Comparison of ENCODE assay signal across 26 cellular contexts in genomic region chr12:109897029-109897428, GRCh38.
"Had no signal": no experiment of that assay in that cellular context is flagged by ENCODE, and none has a peak within 500 bp of the region (broad histone marks: within the 10 kb centered on the region; RNA-seq: fewer than 3 reads in every experiment).

No MANE protein-coding gene starts in this region.

- H3K36me3 Mint-ChIP-seq: immature natural killer cell; mesothelial cell of epicardium; naive B cell; natural killer cell; stimulated activated memory B cell treated with anti-CD40 and anti-IgM and Interleukin-4, amounts not matched to agents 10 μg/mL and 1 μg/mL and 100 μg/mL, for 72 hours had no signal

- H3K36me3 ChIP-seq: left ventricle myocardium inferior, pancreas, prostate gland, sigmoid colon, tibial nerve, upper lobe of left lung, vagina had no signal

- DNase-seq: hypothalamus; immature natural killer cell; left ventricle myocardium inferior; mesendoderm; naive B cell; natural killer cell; nucleus accumbens; pancreas; retina; right cardiac atrium; sigmoid colon; stimulated activated CD4-positive, alpha-beta T cell treated with anti-CD3 and anti-CD28 coated beads, Interleukin-1b, Interleukin-23, amount 100 ng/mL, for 48 hours; stimulated activated CD4-positive, alpha-beta T cell treated with anti-CD3 and anti-CD28 coated beads, Interleukin-2, amount 100 ng/mL, for 48 hours; stimulated activated CD4-positive, alpha-beta T cell treated with anti-CD3 and anti-CD28 coated beads, Interleukin-4, amount 100 ng/mL, for 4 hours; stimulated activated CD8-positive, alpha-beta memory T cell treated with anti-CD3 and anti-CD28 coated beads, Interleukin-4, amount 100 ng/mL, for 48 hours; stimulated activated naive CD4-positive, alpha-beta T cell treated with Interleukin-2 at 50 U/mL for 16 hours; stimulated activated naive CD8-positive, alpha-beta T cell treated with anti-CD3 and anti-CD28 coated beads, Interleukin-15, amount 100 ng/mL, for 72 hours; substantia nigra; upper lobe of left lung had no signal

- ATAC-seq: natural killer cell; pancreas; right cardiac atrium; stimulated activated memory B cell treated with anti-CD40 and anti-IgM and Interleukin-4, amounts not matched to agents 10 μg/mL and 1 μg/mL and 100 μg/mL, for 72 hours; stimulated activated naive CD8-positive, alpha-beta T cell treated with anti-CD3 and anti-CD28 coated beads, Interleukin-15, amount 100 ng/mL, for 72 hours had no signal

- H3K9me3 ChIP-seq: left ventricle myocardium inferior, pancreas, prostate gland, sigmoid colon, tibial nerve, upper lobe of left lung, vagina had no signal

- H3K4me3 ChIP-seq: left ventricle myocardium inferior, lung, pancreas, prostate gland, sigmoid colon, smooth muscle cell, tibial nerve, upper lobe of left lung, vagina had no signal

- H3K27me3 Mint-ChIP-seq: naive B cell; stimulated activated memory B cell treated with anti-CD40 and anti-IgM and Interleukin-4, amounts not matched to agents 10 μg/mL and 1 μg/mL and 100 μg/mL, for 72 hours; stimulated activated naive CD8-positive, alpha-beta T cell treated with anti-CD3 and anti-CD28 coated beads, Interleukin-15, amount 100 ng/mL, for 72 hours had no signal

- H3K4me1 ChIP-seq: prostate gland had no signal

- H3K4me3 Mint-ChIP-seq: mesothelial cell of epicardium; natural killer cell; stimulated activated memory B cell treated with anti-CD40 and anti-IgM and Interleukin-4, amounts not matched to agents 10 μg/mL and 1 μg/mL and 100 μg/mL, for 72 hours; stimulated activated naive CD8-positive, alpha-beta T cell treated with anti-CD3 and anti-CD28 coated beads, Interleukin-15, amount 100 ng/mL, for 72 hours had no signal

- H3K27ac ChIP-seq: left ventricle myocardium inferior, pancreas, prostate gland, sigmoid colon, tibial nerve, upper lobe of left lung, vagina had no signal

- H3K27me3 ChIP-seq: pancreas, sigmoid colon, tibial nerve, upper lobe of left lung, vagina had no signal

- H3K9me3 Mint-ChIP-seq: immature natural killer cell; mesothelial cell of epicardium; naive B cell; natural killer cell; stimulated activated memory B cell treated with anti-CD40 and anti-IgM and Interleukin-4, amounts not matched to agents 10 μg/mL and 1 μg/mL and 100 μg/mL, for 72 hours; stimulated activated naive CD8-positive, alpha-beta T cell treated with anti-CD3 and anti-CD28 coated beads, Interleukin-15, amount 100 ng/mL, for 72 hours had no signal

- H3K4me2 ChIP-seq: smooth muscle cell had no signal

- H3K27ac Mint-ChIP-seq: mesothelial cell of epicardium; natural killer cell; stimulated activated memory B cell treated with anti-CD40 and anti-IgM and Interleukin-4, amounts not matched to agents 10 μg/mL and 1 μg/mL and 100 μg/mL, for 72 hours; stimulated activated naive CD8-positive, alpha-beta T cell treated with anti-CD3 and anti-CD28 coated beads, Interleukin-15, amount 100 ng/mL, for 72 hours had no signal
